8 cellular contexts compared by ENCODE assay signal in genomic region chr6:108562503-108562993, GRCh38. TPM values are rescaled to one million over a fixed set of nuclear protein-coding genes. Genes with fewer than 3 reads are reported as not detected.
DNase-seq lines count a peak whose midpoint lies in the region; ATAC-seq, FAIRE-seq and TF ChIP-seq lines count a peak whose summit lies in the region.

No MANE protein-coding gene starts in this region.

- no peak for TF ChIP-seq CTCF in pancreas (IDR thresholded peaks at IDR 0.05)

- peaks cover 13% of the 10 kb centered on the region for H3K4me1 ChIP-seq in right cardiac atrium (ENCODE audit: control insufficient read depth, insufficient read depth, low read length)
- peaks cover 21 to 43% (median 34%) of the 10 kb centered on the region in 3 donors for H3K4me1 ChIP-seq in pancreas

- no peaks in the 10 kb centered on the region for H3K27me3 ChIP-seq in right cardiac atrium (ENCODE audit: control insufficient read depth, insufficient read depth)
- H3K27me3 ChIP-seq in pancreas: no peaks in the 10 kb centered on the region

- 10% methylated on average over 17 of the region's 17 CpGs for WGBS in right cardiac atrium
- WGBS in pancreas, 2 donors: 4 to 5% methylated on average over 17 of the region's 17 CpGs

- FAIRE-seq in pancreas (lab: Jason Lieb, UNC): no peak

- H3K9me3 ChIP-seq in right cardiac atrium (ENCODE audit: control insufficient read depth, low read length) (no peaks in the 10 kb centered on the region), pancreas (no peaks in the 10 kb centered on the region)

- H3K4me3 ChIP-seq in right cardiac atrium (ENCODE audit: low read length) (peak overlapping the region; percentile 67), pancreas (peak overlapping the region; percentile 47 to 97 (median 96))

- no peaks in the 10 kb centered on the region for H3K9me3 Mint-ChIP-seq in activated T-cell treated with anti-CD3 and anti-CD28 coated beads, Interleukin-2, amount 50 U/mL, for 72 hours

- no peak for DNase-seq in activated T-cell treated with anti-CD3 and anti-CD28 coated beads, Interleukin-2, amount 50 U/mL, for 72 hours
- no peak for DNase-seq in activated T-cell treated with anti-CD3 and anti-CD28 coated beads, Interleukin-2, amount 50 U/mL, for 1 hour
- DNase-seq in NCI-H526 (lab: John Stamatoyannopoulos, UW) (peak; percentile 87 to 90), amniotic stem cell (lab: John Stamatoyannopoulos, UW) (peak; percentile 32), right cardiac atrium (peak; percentile 62 to 84 (median 68)), pancreas (peak; percentile 64 to 80 (median 74)), NCI-H1694 treated with DMSO at 0.1 percent for 48 hours (lab: John Stamatoyannopoulos, UW) (no peak)

- peaks cover 52% of the 10 kb centered on the region for H3K4me1 Mint-ChIP-seq in activated T-cell treated with anti-CD3 and anti-CD28 coated beads, Interleukin-2, amount 50 U/mL, for 72 hours (ENCODE audit: low read depth)

- intact Hi-C loops in right cardiac atrium (cut with DNase I): loop anchor here in 3 of 4 donors (5.0 to 10.0 kb wide), 3 partner anchors 90 to 220 kb away; no protein-coding TSS in a partner anchor
- intact Hi-C loops in pancreas (cut with DNase I): no loop called here

- peak overlapping the region; percentile 62 to 65 for H3K4me3 Mint-ChIP-seq in activated T-cell treated with anti-CD3 and anti-CD28 coated beads, Interleukin-2, amount 50 U/mL, for 72 hours

- peak overlapping the region; percentile 14 for H3K27ac Mint-ChIP-seq in activated T-cell treated with anti-CD3 and anti-CD28 coated beads, Interleukin-2, amount 50 U/mL, for 72 hours

- peaks cover 0 to 10% (median 5%) of the 10 kb centered on the region in 3 donors for H3K36me3 ChIP-seq in pancreas

- no peak for ATAC-seq in activated T-cell treated with anti-CD3 and anti-CD28 coated beads, Interleukin-2, amount 50 U/mL, for 72 hours (replicated peaks in 1 of 2)
- ATAC-seq in right cardiac atrium (peak; percentile 4 to 29), pancreas (peak; percentile 10 to 25 (median 22)), HG02852 (IDR thresholded peaks at IDR 0.05; ENCODE audit: unreplicated experiment) (no peak)

- peaks cover 5 to 10% of the 10 kb centered on the region in 2 donors for H3K36me3 Mint-ChIP-seq in activated T-cell treated with anti-CD3 and anti-CD28 coated beads, Interleukin-2, amount 50 U/mL, for 72 hours (ENCODE audit: insufficient read depth in 2 of 2)

- H3K27ac ChIP-seq in right cardiac atrium (ENCODE audit: low read length): peak overlapping the region; percentile 68
- H3K27ac ChIP-seq in pancreas: peak overlapping the region; percentile 1 to 99 (median 73)

- H3K27me3 Mint-ChIP-seq in activated T-cell treated with anti-CD3 and anti-CD28 coated beads, Interleukin-2, amount 50 U/mL, for 72 hours (ENCODE audit: low read depth): peaks cover 18% of the 10 kb centered on the region

RNA-seq across cellular contexts. Expression of gene FOXO3, which starts 1.8 kb away (rescaled TPM):
- 10 to 100 TPM in 1 of 2 donors, 1 to 10 TPM in 1; 7.1 to 10.0 TPM for total RNA-seq in activated T-cell treated with anti-CD3 and anti-CD28 coated beads, Interleukin-2, amount 50 U/mL, for 72 hours
- total RNA-seq in right cardiac atrium: 10 to 100 TPM; 33.2 to 50.0 (median 39.8) TPM
- 16.4 TPM for polyA plus RNA-seq in right cardiac atrium
- 10 to 100 TPM; 33.0 to 61.2 (median 41.7) TPM for total RNA-seq in pancreas
- 10 to 100 TPM; 11.3 to 12.6 TPM for polyA plus RNA-seq in pancreas

Comparison
In these comparisons a context has a peak if more than half of its experiments do, and no peak if none do; other contexts are left out.
1. ATAC-seq: peak in right cardiac atrium (2 of 2) and pancreas (4 of 4); none in activated T-cell treated with anti-CD3 and anti-CD28 coated beads, Interleukin-2, amount 50 U/mL, for 72 hours (0 of 2) and HG02852 (single experiment).
2. DNase-seq: peak in NCI-H526 (2 of 2), amniotic stem cell (single experiment), right cardiac atrium (3 of 3) and pancreas (6 of 6); none in activated T-cell treated with anti-CD3 and anti-CD28 coated beads, Interleukin-2, amount 50 U/mL, for 72 hours (0 of 2), activated T-cell treated with anti-CD3 and anti-CD28 coated beads, Interleukin-2, amount 50 U/mL, for 1 hour (single experiment) and NCI-H1694 treated with DMSO at 0.1 percent for 48 hours (single experiment).
3. intact Hi-C loops: an anchor here in right cardiac atrium (5.0 to 10.0 kb wide); none called in pancreas.